ENCODE assay signal across 13 cellular contexts in genomic region chr12:89183985-89184435, GRCh38.
A peak's percentile ranks its signal among the peaks of the same experiment; 100 is the strongest.
DNase-seq lines count a peak whose midpoint lies in the region; ATAC-seq and TF ChIP-seq lines count a peak whose summit lies in the region.
"Had no signal": no experiment of that assay in that cellular context is flagged by ENCODE, and none has a peak within 500 bp of the region (broad histone marks: within the 10 kb centered on the region; RNA-seq: fewer than 3 reads in every experiment).

No MANE protein-coding gene starts in this region.

- no peaks in the 10 kb centered on the region for H3K4me1 Mint-ChIP-seq in Caco-2 (ENCODE audit: low read depth, unreplicated experiment)
- H3K4me1 Mint-ChIP-seq: nephron had no signal

- H3K18ac ChIP-seq in IMR-90 (ENCODE audit: low read depth, low read length), result no peak overlapping the region; the same call in 1 of the 2 replicates

- intact Hi-C loops in IMR-90 (cut with micrococcal nuclease), result loop anchor here (5.0 kb wide), 1 partner anchor 168 kb away; the partner anchor contains the start of gene DUSP6
- intact Hi-C loops in lower leg skin (cut with DNase I; ENCODE audit: low total_unique reads), result no loop called here
- intact Hi-C loops in Caco-2 (cut with micrococcal nuclease; ENCODE audit: unreplicated experiment), result no loop called here

- H3K27ac ChIP-seq in IMR-90 (ENCODE audit: insufficient read depth, low read length) (peak overlapping the region; percentile 48; the same call in 1 of the 2 replicates), upper lobe of left lung (peak overlapping the region in 1 of 4 donors; percentile 3)

- H4K20me1 ChIP-seq in IMR-90 (ENCODE audit: insufficient read depth, low read length), result no peaks in the 10 kb centered on the region

- H3K9me3 Mint-ChIP-seq in Caco-2 (ENCODE audit: unreplicated experiment), result peaks cover 17% of the 10 kb centered on the region

- 100% methylated on average over 1 of the region's 2 CpGs; no CpG with 5 or more reads in 1 of the 2 experiments for WGBS in IMR-90 (ENCODE audit: extremely low coverage in 2 of 2, insufficient read length in 1 of 2), 2 experiments
- WGBS in lower leg skin, 2 donors, result 50 to 52% methylated on average over 2 of the region's 2 CpGs
- WGBS in upper lobe of left lung, 2 donors, result 45 to 56% methylated on average over 2 of the region's 2 CpGs

- in situ Hi-C loops in IMR-90 (cut with MboI; ENCODE audit: low sequenced_read_pairs), result no loop called here

- no peak overlapping the region for H3K23ac ChIP-seq in IMR-90 (ENCODE audit: low read depth, low read length)

- TF ChIP-seq CTCF in IMR-90 (conservative IDR thresholded peaks at IDR 0.05; ENCODE audit: low read depth, low read length) (no peak), cardiac fibroblast (IDR thresholded peaks at IDR 0.05; ENCODE audit: low read depth, low read length) (no peak), lower leg skin (IDR thresholded peaks at IDR 0.05) (no peak), upper lobe of left lung (IDR thresholded peaks at IDR 0.05) (no peak), Caco-2 (IDR thresholded peaks at IDR 0.05; ENCODE audit: insufficient read depth in 1 of 2, low read depth in 1 of 2, low read length in 1 of 2, severe bottlenecking in 1 of 2, unreplicated experiment in 1 of 2) (no peak)

- peaks cover 2% of the 10 kb centered on the region for H3K4me1 ChIP-seq in IMR-90 (ENCODE audit: control insufficient read depth, insufficient read depth, low read length)
- peaks cover 16 to 30% (median 23%) of the 10 kb centered on the region in 4 donors for H3K4me1 ChIP-seq in upper lobe of left lung
- H3K4me1 ChIP-seq in Caco-2, result no peaks in the 10 kb centered on the region; the same call in 1 of the 2 replicates

- no peak overlapping the region for H2BK20ac ChIP-seq in IMR-90 (ENCODE audit: low read depth, low read length)

- DNase-seq in IMR-90, result peak; percentile 72
- DNase-seq in cardiac fibroblast (ENCODE audit: low read depth in 2 of 2), result peak; percentile 95
- peak; percentile 80 to 90 for DNase-seq in lower leg skin (ENCODE audit: low spot score in 2 of 2)
- DNase-seq in upper lobe of left lung, result peak in 1 of 2 donors; percentile 55
- DNase-seq in activated CD4-positive, CD25-positive, alpha-beta regulatory T cell (lab: John Stamatoyannopoulos, UW), result no peak
- DNase-seq in Caco-2, result no peak
- DNase-seq: activated CD4-positive, alpha-beta T cell treated with anti-CD3 and anti-CD28 coated beads for 1 hour; activated effector memory CD4-positive, alpha-beta T cell treated with anti-CD3 and anti-CD28 coated beads, Interleukin-2, amount 50 U/mL, for 16 hours; central memory CD4-positive, alpha-beta T cell; islet precursor cell; NCI-H1694 had no signal

- H2AK5ac ChIP-seq in IMR-90 (ENCODE audit: low read depth, low read length), result peak overlapping the region; percentile 82

- no peak overlapping the region; the same call in 2 of the 3 replicates for H2BK15ac ChIP-seq in IMR-90 (ENCODE audit: low read depth, low read length)

- TF ChIP-seq POLR2A in IMR-90 (IDR thresholded peaks at IDR 0.05; ENCODE audit: low read depth, low read length) (no peak), lower leg skin (IDR thresholded peaks at IDR 0.05) (no peak), upper lobe of left lung (IDR thresholded peaks at IDR 0.05) (no peak)

- H3K4me3 Mint-ChIP-seq in Caco-2 (ENCODE audit: unreplicated experiment), result no peak overlapping the region
- H3K4me3 Mint-ChIP-seq: nephron had no signal

- no peaks in the 10 kb centered on the region for H3K9me1 ChIP-seq in IMR-90 (ENCODE audit: insufficient read depth, low read length)

- H3K4me3 ChIP-seq in IMR-90 (ENCODE audit: insufficient read depth, low read depth, low read length) (no peak overlapping the region), cardiac fibroblast (replicated peaks in 1 of 2; ENCODE audit: low read depth in 2 of 2, low read length in 2 of 2) (no peak overlapping the region), lower leg skin (ENCODE audit: low read depth, poor library complexity, severe bottlenecking) (no peak overlapping the region), upper lobe of left lung (no peak overlapping the region), Caco-2 (ENCODE audit: low read depth, low read length) (no peak overlapping the region)

- POLR2A ChIA-PET in IMR-90 (lab: Charles Lee; ENCODE audit: unreplicated experiment), result no interaction called here
- POLR2A ChIA-PET in Caco-2 (lab: Charles Lee), result no interaction called here

- no peaks in the 10 kb centered on the region for H3K36me3 Mint-ChIP-seq in Caco-2 (ENCODE audit: insufficient read depth, unreplicated experiment)

- no peak overlapping the region for H2AFZ ChIP-seq in IMR-90 (replicated peaks; ENCODE audit: low read length, poor library complexity)

- peak overlapping the region; percentile 28; the same call in 1 of the 2 replicates for H2BK120ac ChIP-seq in IMR-90 (ENCODE audit: low read depth, low read length)

- CTCF ChIA-PET in IMR-90 (lab: Yijun Ruan, JAX) (no interaction called here), Caco-2 (lab: Charles Lee) (no interaction called here)

- no peaks in the 10 kb centered on the region for H3K36me3 ChIP-seq in IMR-90 (ENCODE audit: control insufficient read depth, insufficient read depth, low read length)
- no peaks in the 10 kb centered on the region for H3K36me3 ChIP-seq in upper lobe of left lung
- H3K36me3 ChIP-seq in Caco-2 (ENCODE audit: control insufficient read depth, insufficient read depth, low read length), result no peaks in the 10 kb centered on the region

- TF ChIP-seq RAD21 in IMR-90 (IDR thresholded peaks at IDR 0.05; ENCODE audit: low read length), result no peak

- no peak overlapping the region for H4K91ac ChIP-seq in IMR-90 (ENCODE audit: insufficient read depth, low read depth, low read length)

- H3K27me3 ChIP-seq in IMR-90 (ENCODE audit: control insufficient read depth, insufficient read depth, low read length) (no peaks in the 10 kb centered on the region), upper lobe of left lung (no peaks in the 10 kb centered on the region), Caco-2 (replicated peaks; ENCODE audit: control insufficient read depth, insufficient read depth, low read length) (no peaks in the 10 kb centered on the region)

- H3K9me3 ChIP-seq in IMR-90 (ENCODE audit: control insufficient read depth, insufficient read depth, low read length), result no peaks in the 10 kb centered on the region
- peaks cover 0 to 5% (median 2%) of the 10 kb centered on the region in 4 donors for H3K9me3 ChIP-seq in upper lobe of left lung
- H3K9me3 ChIP-seq in Caco-2, result peaks cover 1% of the 10 kb centered on the region; the same call in 1 of the 2 replicates

- BruUV-seq in IMR-90 (replicated peaks; lab: Mats Ljungman, UMichigan) (no TSS peak), Caco-2 (replicated peaks; lab: Mats Ljungman, UMichigan) (no TSS peak)

- H2BK5ac ChIP-seq in IMR-90 (ENCODE audit: low read depth, low read length, poor library complexity, severe bottlenecking), result peak overlapping the region; percentile 64

- ATAC-seq in IMR-90 (ENCODE audit: low read depth), result peak; percentile 46
- peak; percentile 79 to 94 for ATAC-seq in upper lobe of left lung (ENCODE audit: low FRiP score in 2 of 2)
- ATAC-seq in GM21723 (IDR thresholded peaks at IDR 0.05; ENCODE audit: unreplicated experiment), result no peak

- H3K4ac ChIP-seq in IMR-90 (ENCODE audit: low read depth, low read length), result no peak overlapping the region; the same call in 1 of the 2 replicates

- H4K5ac ChIP-seq in IMR-90 (ENCODE audit: low read depth, low read length), result no peak overlapping the region

- no peak overlapping the region for H3K4me2 ChIP-seq in IMR-90 (ENCODE audit: low read depth, low read length)

- dilution Hi-C loops in IMR-90 (cut with HindIII; ENCODE audit: low sequenced_read_pairs, unreplicated experiment), result no loop called here

- TF ChIP-seq EP300 in upper lobe of left lung (IDR thresholded peaks at IDR 0.05), result peak in 1 of 4 donors; percentile 68

- no peak overlapping the region for H3K9ac ChIP-seq in IMR-90 (ENCODE audit: low read depth, low read length)

- H3K56ac ChIP-seq in IMR-90 (ENCODE audit: extremely low read depth, insufficient read depth, low read length), result no peak overlapping the region

- H3K79me1 ChIP-seq in IMR-90 (ENCODE audit: low read depth in 1 of 2, low read length in 2 of 2), result no peaks in the 10 kb centered on the region

- peak overlapping the region in 1 of 2 experiments; percentile 9; a peak in 1 of 4 replicates for H4K8ac ChIP-seq in IMR-90 (ENCODE audit: low read depth in 2 of 2, low read length in 2 of 2)

- no peaks in the 10 kb centered on the region for H3K27me3 Mint-ChIP-seq in Caco-2 (ENCODE audit: insufficient read depth, unreplicated experiment)

- H3K27ac Mint-ChIP-seq in Caco-2 (ENCODE audit: unreplicated experiment), result no peak overlapping the region
- H3K27ac Mint-ChIP-seq: nephron had no signal

- no peak overlapping the region for H3K14ac ChIP-seq in IMR-90 (replicated peaks; ENCODE audit: low read depth, low read length)

- no peak overlapping the region for H2AK9ac ChIP-seq in IMR-90 (replicated peaks; ENCODE audit: low read depth, low read length, poor library complexity)

TF ChIP-seq in IMR-90, 13 proteins besides CTCF, POLR2A, EP300 and RAD21:
- TF ChIP-seq CEBPB (IDR thresholded peaks at IDR 0.05; ENCODE audit: low read depth, low read length), result peak; percentile 37
- TF ChIP-seq RFX5 (IDR thresholded peaks at IDR 0.05; ENCODE audit: low read depth, low read length), result no peak
- TF ChIP-seq MAZ (IDR thresholded peaks at IDR 0.05; ENCODE audit: borderline replicate concordance, low read depth, low read length), result peak; percentile 17; the same call in 1 of the 2 replicates

Comparison
In these comparisons a context has a peak if more than half of its experiments do, and no peak if none do; other contexts are left out.
1. DNase-seq: peak in IMR-90 (single experiment), cardiac fibroblast (2 of 2) and lower leg skin (2 of 2); none in activated CD4-positive, CD25-positive, alpha-beta regulatory T cell (0 of 4) and Caco-2 (0 of 2).